ENCODE assay signal across 17 cellular contexts in genomic region chr2:119495948-119496347, GRCh38. TPM values are rescaled to one million over a fixed set of nuclear protein-coding genes. Genes with fewer than 3 reads are reported as not detected.
"Had no signal": no experiment of that assay in that cellular context is flagged by ENCODE, and none has a peak within 500 bp of the region (broad histone marks: within the 10 kb centered on the region; RNA-seq: fewer than 3 reads in every experiment).

No MANE protein-coding gene starts in this region.

- H3K4me1 ChIP-seq: spleen had no signal

- H3K4me3 Mint-ChIP-seq: activated naive CD4-positive, alpha-beta T cell treated with anti-CD3 and anti-CD28 coated beads, Interleukin-2, amount 10 ng/mL, durations not matched to agents 7 days and 5 days; naive B cell; stimulated activated naive CD8-positive, alpha-beta T cell treated with anti-CD3 and anti-CD28 coated beads, Interleukin-15, Interleukin-2, amounts not matched to agents 100 ng/mL and 50 ng/mL, for 24 hours; T-helper 2 cell treated with Interferon-gamma antibody and Interleukin-4, amounts not matched to agents 5 μg/mL and 100 μg/mL, for 36 hours had no signal

- H3K36me3 Mint-ChIP-seq: activated naive CD4-positive, alpha-beta T cell treated with anti-CD3 and anti-CD28 coated beads, Interleukin-2, amount 10 ng/mL, durations not matched to agents 7 days and 5 days had no signal

- H3K27ac Mint-ChIP-seq: activated naive CD4-positive, alpha-beta T cell treated with anti-CD3 and anti-CD28 coated beads, Interleukin-2, amount 10 ng/mL, durations not matched to agents 7 days and 5 days; stimulated activated naive CD8-positive, alpha-beta T cell treated with anti-CD3 and anti-CD28 coated beads, Interleukin-15, Interleukin-2, amounts not matched to agents 100 ng/mL and 50 ng/mL, for 24 hours; T-helper 2 cell treated with Interferon-gamma antibody and Interleukin-4, amounts not matched to agents 5 μg/mL and 100 μg/mL, for 36 hours had no signal

- H3K4me3 ChIP-seq: ascending aorta, dorsolateral prefrontal cortex, prostate gland, sigmoid colon, SJCRH30, spleen, upper lobe of left lung had no signal

- H3K9me3 ChIP-seq: prostate gland, SJCRH30 had no signal

- FAIRE-seq: bronchial epithelial cell had no signal

- DNase-seq: activated CD4-positive, alpha-beta T cell treated with anti-CD3 and anti-CD28 coated beads, Interleukin-2, amount 50 U/mL, for 4 hours; activated naive CD4-positive, alpha-beta T cell treated with anti-CD3 and anti-CD28 coated beads, Interleukin-2, amount 10 ng/mL, durations not matched to agents 7 days and 5 days; dorsolateral prefrontal cortex; hippocampal formation; mammary epithelial cell; naive B cell; sigmoid colon; SJCRH30; spleen had no signal

- H3K4me1 Mint-ChIP-seq: activated naive CD4-positive, alpha-beta T cell treated with anti-CD3 and anti-CD28 coated beads, Interleukin-2, amount 10 ng/mL, durations not matched to agents 7 days and 5 days; naive B cell had no signal

- H3K36me3 ChIP-seq: ascending aorta, prostate gland, sigmoid colon, SJCRH30, spleen, upper lobe of left lung had no signal

- H3K27ac ChIP-seq: ascending aorta, dorsolateral prefrontal cortex, prostate gland, sigmoid colon, SJCRH30, spleen had no signal

- H3K27me3 ChIP-seq: ascending aorta, sigmoid colon, SJCRH30, upper lobe of left lung had no signal

RNA-seq across cellular contexts. Expression of gene SCTR, which starts 28.3 kb away (rescaled TPM):
- total RNA-seq: ascending aorta, bronchial epithelial cell, chondrocyte, mammary epithelial cell, mononuclear cell, prostate gland, sigmoid colon, SJCRH30 had no signal
- polyA plus RNA-seq: mammary epithelial cell had no signal

RNA-seq across cellular contexts. Expression of gene CFAP221, which starts 48.3 kb away (rescaled TPM):
- total RNA-seq: ascending aorta, mammary epithelial cell, sigmoid colon, SJCRH30 had no signal
- polyA plus RNA-seq: mammary epithelial cell had no signal
